ENCODE assay signal across 2 cellular contexts in genomic region chr1:117370509-117370908, GRCh38.
TF ChIP-seq lines count a peak whose summit lies in the region.

No MANE protein-coding gene starts in this region.

TF ChIP-seq in A549, 52 proteins besides CTCF, POLR2A, EP300 and RAD21 (continued from another document):
- TF ChIP-seq, protein P1, sequence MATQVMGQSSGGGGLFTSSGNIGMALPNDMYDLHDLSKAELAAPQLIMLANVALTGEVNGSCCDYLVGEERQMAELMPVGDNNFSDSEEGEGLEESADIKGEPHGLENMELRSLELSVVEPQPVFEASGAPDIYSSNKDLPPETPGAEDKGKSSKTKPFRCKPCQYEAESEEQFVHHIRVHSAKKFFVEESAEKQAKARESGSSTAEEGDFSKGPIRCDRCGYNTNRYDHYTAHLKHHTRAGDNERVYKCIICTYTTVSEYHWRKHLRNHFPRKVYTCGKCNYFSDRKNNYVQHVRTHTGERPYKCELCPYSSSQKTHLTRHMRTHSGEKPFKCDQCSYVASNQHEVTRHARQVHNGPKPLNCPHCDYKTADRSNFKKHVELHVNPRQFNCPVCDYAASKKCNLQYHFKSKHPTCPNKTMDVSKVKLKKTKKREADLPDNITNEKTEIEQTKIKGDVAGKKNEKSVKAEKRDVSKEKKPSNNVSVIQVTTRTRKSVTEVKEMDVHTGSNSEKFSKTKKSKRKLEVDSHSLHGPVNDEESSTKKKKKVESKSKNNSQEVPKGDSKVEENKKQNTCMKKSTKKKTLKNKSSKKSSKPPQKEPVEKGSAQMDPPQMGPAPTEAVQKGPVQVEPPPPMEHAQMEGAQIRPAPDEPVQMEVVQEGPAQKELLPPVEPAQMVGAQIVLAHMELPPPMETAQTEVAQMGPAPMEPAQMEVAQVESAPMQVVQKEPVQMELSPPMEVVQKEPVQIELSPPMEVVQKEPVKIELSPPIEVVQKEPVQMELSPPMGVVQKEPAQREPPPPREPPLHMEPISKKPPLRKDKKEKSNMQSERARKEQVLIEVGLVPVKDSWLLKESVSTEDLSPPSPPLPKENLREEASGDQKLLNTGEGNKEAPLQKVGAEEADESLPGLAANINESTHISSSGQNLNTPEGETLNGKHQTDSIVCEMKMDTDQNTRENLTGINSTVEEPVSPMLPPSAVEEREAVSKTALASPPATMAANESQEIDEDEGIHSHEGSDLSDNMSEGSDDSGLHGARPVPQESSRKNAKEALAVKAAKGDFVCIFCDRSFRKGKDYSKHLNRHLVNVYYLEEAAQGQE (IDR thresholded peaks at IDR 0.05) = no peak
- no peak for TF ChIP-seq BHLHE40 (IDR thresholded peaks at IDR 0.05; ENCODE audit: low read depth, low read length)
- no peak for TF ChIP-seq HES2 (IDR thresholded peaks at IDR 0.05)
- TF ChIP-seq, protein P2, sequence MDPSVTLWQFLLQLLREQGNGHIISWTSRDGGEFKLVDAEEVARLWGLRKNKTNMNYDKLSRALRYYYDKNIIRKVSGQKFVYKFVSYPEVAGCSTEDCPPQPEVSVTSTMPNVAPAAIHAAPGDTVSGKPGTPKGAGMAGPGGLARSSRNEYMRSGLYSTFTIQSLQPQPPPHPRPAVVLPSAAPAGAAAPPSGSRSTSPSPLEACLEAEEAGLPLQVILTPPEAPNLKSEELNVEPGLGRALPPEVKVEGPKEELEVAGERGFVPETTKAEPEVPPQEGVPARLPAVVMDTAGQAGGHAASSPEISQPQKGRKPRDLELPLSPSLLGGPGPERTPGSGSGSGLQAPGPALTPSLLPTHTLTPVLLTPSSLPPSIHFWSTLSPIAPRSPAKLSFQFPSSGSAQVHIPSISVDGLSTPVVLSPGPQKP (IDR thresholded peaks at IDR 0.05; ENCODE audit: low read depth, low read length) = no peak
- TF ChIP-seq POLR2AphosphoS2 (conservative IDR thresholded peaks at IDR 0.05; ENCODE audit: low read length) = no peak
- no peak for TF ChIP-seq CBX8 (IDR thresholded peaks at IDR 0.05)
- TF ChIP-seq, protein P3, sequence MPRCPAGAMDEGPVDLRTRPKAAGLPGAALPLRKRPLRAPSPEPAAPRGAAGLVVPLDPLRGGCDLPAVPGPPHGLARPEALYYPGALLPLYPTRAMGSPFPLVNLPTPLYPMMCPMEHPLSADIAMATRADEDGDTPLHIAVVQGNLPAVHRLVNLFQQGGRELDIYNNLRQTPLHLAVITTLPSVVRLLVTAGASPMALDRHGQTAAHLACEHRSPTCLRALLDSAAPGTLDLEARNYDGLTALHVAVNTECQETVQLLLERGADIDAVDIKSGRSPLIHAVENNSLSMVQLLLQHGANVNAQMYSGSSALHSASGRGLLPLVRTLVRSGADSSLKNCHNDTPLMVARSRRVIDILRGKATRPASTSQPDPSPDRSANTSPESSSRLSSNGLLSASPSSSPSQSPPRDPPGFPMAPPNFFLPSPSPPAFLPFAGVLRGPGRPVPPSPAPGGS (IDR thresholded peaks at IDR 0.05) = no peak

TF ChIP-seq in GM12878, 131 proteins besides CTCF, POLR2A, EP300 and RAD21 (continued from another document):
- TF ChIP-seq, protein P4, sequence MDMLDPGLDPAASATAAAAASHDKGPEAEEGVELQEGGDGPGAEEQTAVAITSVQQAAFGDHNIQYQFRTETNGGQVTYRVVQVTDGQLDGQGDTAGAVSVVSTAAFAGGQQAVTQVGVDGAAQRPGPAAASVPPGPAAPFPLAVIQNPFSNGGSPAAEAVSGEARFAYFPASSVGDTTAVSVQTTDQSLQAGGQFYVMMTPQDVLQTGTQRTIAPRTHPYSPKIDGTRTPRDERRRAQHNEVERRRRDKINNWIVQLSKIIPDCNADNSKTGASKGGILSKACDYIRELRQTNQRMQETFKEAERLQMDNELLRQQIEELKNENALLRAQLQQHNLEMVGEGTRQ (IDR thresholded peaks at IDR 0.05; ENCODE audit: borderline replicate concordance, low read depth, low read length) = no peak
- no peak for TF ChIP-seq HDAC2 (IDR thresholded peaks at IDR 0.05)
- no peak for TF ChIP-seq TARDBP (IDR thresholded peaks at IDR 0.05; ENCODE audit: borderline replicate concordance)
